10 cellular contexts compared by ENCODE assay signal in the genomic region with DNA sequence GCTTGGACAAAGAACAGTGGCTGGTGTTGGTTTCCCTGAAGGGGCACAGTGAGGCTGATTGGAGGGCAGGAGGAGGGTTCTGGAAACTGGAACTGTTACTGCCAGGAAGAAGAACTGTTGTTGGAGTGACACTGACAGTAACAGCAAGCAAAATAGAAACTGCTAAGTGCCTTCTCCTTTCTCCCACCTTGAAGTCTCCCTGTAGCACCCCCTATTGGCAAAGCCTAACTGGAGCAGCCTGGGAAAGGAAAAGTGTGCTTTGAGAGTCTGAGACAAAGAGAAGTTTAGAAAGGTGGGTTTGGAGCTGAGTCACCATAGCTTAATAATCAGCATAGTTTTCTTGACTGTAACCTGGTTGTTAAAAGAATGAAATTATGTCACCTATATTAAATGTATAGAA. TPM values are rescaled to one million over a fixed set of nuclear protein-coding genes. Genes with fewer than 3 reads are reported as not detected.
DNase-seq lines count a peak whose midpoint lies in the region; ATAC-seq and TF ChIP-seq lines count a peak whose summit lies in the region.
"Had no signal": no experiment of that assay in that cellular context is flagged by ENCODE, and none has a peak within 500 bp of the region (broad histone marks: within the 10 kb centered on the region; RNA-seq: fewer than 3 reads in every experiment).

No MANE protein-coding gene starts in this region.

- peaks cover 6% of the 10 kb centered on the region for H3K4me1 Mint-ChIP-seq in central memory CD8-positive, alpha-beta T cell
- no peaks in the 10 kb centered on the region for H3K4me1 Mint-ChIP-seq in neural crest cell
- H3K4me1 Mint-ChIP-seq: activated naive CD4-positive, alpha-beta T cell treated with anti-CD3 and anti-CD28 coated beads, Interleukin-2, amount 50 U/mL, for 24 hours had no signal

- DNase-seq in NCI-H82 (lab: John Stamatoyannopoulos, UW): peak; percentile 11
- no peak for DNase-seq in NCI-H82 treated with DMSO at 0.1 percent for 48 hours (lab: John Stamatoyannopoulos, UW; ENCODE audit: unreplicated experiment)
- no peak for DNase-seq in LNCaP clone FGC (ENCODE audit: low read depth)
- DNase-seq in central memory CD8-positive, alpha-beta T cell (ENCODE audit: low spot score in 2 of 2): peak in 1 of 2 donors; percentile 17
- DNase-seq in neural crest cell (ENCODE audit: low read depth, low spot score): no peak
- DNase-seq in activated CD8-positive, alpha-beta memory T cell treated with anti-CD3 and anti-CD28 coated beads, Interleukin-2, amount 50 U/mL, for 4 hours: no peak
- no peak for DNase-seq in AG08395 (ENCODE audit: low spot score)
- no peak for DNase-seq in cerebellar nuclear complex (lab: John Stamatoyannopoulos, UW)

- H3K27ac Mint-ChIP-seq in central memory CD8-positive, alpha-beta T cell (ENCODE audit: low read depth): peak overlapping the region; percentile 30
- no peak overlapping the region for H3K27ac Mint-ChIP-seq in neural crest cell (ENCODE audit: unreplicated experiment)
- H3K27ac Mint-ChIP-seq: activated naive CD4-positive, alpha-beta T cell treated with anti-CD3 and anti-CD28 coated beads, Interleukin-2, amount 50 U/mL, for 24 hours had no signal

- H3K9me3 Mint-ChIP-seq in central memory CD8-positive, alpha-beta T cell: no peaks in the 10 kb centered on the region
- H3K9me3 Mint-ChIP-seq in neural crest cell: peaks cover 3% of the 10 kb centered on the region
- H3K9me3 Mint-ChIP-seq: activated naive CD4-positive, alpha-beta T cell treated with anti-CD3 and anti-CD28 coated beads, Interleukin-2, amount 50 U/mL, for 24 hours had no signal

- ATAC-seq in central memory CD8-positive, alpha-beta T cell (replicated peaks; ENCODE audit: extremely low read depth, poor library complexity, severe bottlenecking): no peak

- H3K27me3 Mint-ChIP-seq in central memory CD8-positive, alpha-beta T cell: peaks cover 60% of the 10 kb centered on the region
- H3K27me3 Mint-ChIP-seq in neural crest cell (ENCODE audit: low read depth): peaks cover 16% of the 10 kb centered on the region

- no peak overlapping the region for H3K4me3 ChIP-seq in LNCaP clone FGC (ENCODE audit: low read depth, low read length)
- H3K4me3 ChIP-seq: BLaER1 had no signal

- TF ChIP-seq CTCF in LNCaP clone FGC (IDR thresholded peaks at IDR 0.05; ENCODE audit: control insufficient read depth, extremely low read depth, insufficient read depth) (peak; percentile 76), neural crest cell (conservative IDR thresholded peaks at IDR 0.05) (peak; percentile 41)

- no peaks in the 10 kb centered on the region for H3K36me3 Mint-ChIP-seq in central memory CD8-positive, alpha-beta T cell (ENCODE audit: insufficient read depth)
- H3K36me3 Mint-ChIP-seq in neural crest cell (ENCODE audit: low read depth): no peaks in the 10 kb centered on the region

- H3K4me3 Mint-ChIP-seq in central memory CD8-positive, alpha-beta T cell: no peak overlapping the region
- no peak overlapping the region for H3K4me3 Mint-ChIP-seq in neural crest cell
- H3K4me3 Mint-ChIP-seq: activated naive CD4-positive, alpha-beta T cell treated with anti-CD3 and anti-CD28 coated beads, Interleukin-2, amount 50 U/mL, for 24 hours had no signal

RNA-seq across cellular contexts. Expression of a gene that starts 2.5 kb away (rescaled TPM):
- not detected in 2 replicates for total RNA-seq in neural crest cell

RNA-seq across cellular contexts. Expression of a gene that starts 50.1 kb away (rescaled TPM):
- total RNA-seq in neural crest cell: not detected in 2 replicates
